Comparison of ENCODE assay signal across 1 cellular context in genomic region chr9:7405924-7406604, GRCh38.
TF ChIP-seq lines count a peak whose summit lies in the region.

No MANE protein-coding gene starts in this region.

TF ChIP-seq in H1, 55 proteins besides CTCF, POLR2A, EP300 and RAD21:
- TF ChIP-seq, protein P1, sequence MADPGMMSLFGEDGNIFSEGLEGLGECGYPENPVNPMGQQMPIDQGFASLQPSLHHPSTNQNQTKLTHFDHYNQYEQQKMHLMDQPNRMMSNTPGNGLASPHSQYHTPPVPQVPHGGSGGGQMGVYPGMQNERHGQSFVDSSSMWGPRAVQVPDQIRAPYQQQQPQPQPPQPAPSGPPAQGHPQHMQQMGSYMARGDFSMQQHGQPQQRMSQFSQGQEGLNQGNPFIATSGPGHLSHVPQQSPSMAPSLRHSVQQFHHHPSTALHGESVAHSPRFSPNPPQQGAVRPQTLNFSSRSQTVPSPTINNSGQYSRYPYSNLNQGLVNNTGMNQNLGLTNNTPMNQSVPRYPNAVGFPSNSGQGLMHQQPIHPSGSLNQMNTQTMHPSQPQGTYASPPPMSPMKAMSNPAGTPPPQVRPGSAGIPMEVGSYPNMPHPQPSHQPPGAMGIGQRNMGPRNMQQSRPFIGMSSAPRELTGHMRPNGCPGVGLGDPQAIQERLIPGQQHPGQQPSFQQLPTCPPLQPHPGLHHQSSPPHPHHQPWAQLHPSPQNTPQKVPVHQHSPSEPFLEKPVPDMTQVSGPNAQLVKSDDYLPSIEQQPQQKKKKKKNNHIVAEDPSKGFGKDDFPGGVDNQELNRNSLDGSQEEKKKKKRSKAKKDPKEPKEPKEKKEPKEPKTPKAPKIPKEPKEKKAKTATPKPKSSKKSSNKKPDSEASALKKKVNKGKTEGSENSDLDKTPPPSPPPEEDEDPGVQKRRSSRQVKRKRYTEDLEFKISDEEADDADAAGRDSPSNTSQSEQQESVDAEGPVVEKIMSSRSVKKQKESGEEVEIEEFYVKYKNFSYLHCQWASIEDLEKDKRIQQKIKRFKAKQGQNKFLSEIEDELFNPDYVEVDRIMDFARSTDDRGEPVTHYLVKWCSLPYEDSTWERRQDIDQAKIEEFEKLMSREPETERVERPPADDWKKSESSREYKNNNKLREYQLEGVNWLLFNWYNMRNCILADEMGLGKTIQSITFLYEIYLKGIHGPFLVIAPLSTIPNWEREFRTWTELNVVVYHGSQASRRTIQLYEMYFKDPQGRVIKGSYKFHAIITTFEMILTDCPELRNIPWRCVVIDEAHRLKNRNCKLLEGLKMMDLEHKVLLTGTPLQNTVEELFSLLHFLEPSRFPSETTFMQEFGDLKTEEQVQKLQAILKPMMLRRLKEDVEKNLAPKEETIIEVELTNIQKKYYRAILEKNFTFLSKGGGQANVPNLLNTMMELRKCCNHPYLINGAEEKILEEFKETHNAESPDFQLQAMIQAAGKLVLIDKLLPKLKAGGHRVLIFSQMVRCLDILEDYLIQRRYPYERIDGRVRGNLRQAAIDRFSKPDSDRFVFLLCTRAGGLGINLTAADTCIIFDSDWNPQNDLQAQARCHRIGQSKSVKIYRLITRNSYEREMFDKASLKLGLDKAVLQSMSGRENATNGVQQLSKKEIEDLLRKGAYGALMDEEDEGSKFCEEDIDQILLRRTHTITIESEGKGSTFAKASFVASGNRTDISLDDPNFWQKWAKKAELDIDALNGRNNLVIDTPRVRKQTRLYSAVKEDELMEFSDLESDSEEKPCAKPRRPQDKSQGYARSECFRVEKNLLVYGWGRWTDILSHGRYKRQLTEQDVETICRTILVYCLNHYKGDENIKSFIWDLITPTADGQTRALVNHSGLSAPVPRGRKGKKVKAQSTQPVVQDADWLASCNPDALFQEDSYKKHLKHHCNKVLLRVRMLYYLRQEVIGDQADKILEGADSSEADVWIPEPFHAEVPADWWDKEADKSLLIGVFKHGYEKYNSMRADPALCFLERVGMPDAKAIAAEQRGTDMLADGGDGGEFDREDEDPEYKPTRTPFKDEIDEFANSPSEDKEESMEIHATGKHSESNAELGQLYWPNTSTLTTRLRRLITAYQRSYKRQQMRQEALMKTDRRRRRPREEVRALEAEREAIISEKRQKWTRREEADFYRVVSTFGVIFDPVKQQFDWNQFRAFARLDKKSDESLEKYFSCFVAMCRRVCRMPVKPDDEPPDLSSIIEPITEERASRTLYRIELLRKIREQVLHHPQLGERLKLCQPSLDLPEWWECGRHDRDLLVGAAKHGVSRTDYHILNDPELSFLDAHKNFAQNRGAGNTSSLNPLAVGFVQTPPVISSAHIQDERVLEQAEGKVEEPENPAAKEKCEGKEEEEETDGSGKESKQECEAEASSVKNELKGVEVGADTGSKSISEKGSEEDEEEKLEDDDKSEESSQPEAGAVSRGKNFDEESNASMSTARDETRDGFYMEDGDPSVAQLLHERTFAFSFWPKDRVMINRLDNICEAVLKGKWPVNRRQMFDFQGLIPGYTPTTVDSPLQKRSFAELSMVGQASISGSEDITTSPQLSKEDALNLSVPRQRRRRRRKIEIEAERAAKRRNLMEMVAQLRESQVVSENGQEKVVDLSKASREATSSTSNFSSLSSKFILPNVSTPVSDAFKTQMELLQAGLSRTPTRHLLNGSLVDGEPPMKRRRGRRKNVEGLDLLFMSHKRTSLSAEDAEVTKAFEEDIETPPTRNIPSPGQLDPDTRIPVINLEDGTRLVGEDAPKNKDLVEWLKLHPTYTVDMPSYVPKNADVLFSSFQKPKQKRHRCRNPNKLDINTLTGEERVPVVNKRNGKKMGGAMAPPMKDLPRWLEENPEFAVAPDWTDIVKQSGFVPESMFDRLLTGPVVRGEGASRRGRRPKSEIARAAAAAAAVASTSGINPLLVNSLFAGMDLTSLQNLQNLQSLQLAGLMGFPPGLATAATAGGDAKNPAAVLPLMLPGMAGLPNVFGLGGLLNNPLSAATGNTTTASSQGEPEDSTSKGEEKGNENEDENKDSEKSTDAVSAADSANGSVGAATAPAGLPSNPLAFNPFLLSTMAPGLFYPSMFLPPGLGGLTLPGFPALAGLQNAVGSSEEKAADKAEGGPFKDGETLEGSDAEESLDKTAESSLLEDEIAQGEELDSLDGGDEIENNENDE (IDR thresholded peaks at IDR 0.05; ENCODE audit: insufficient replicate concordance, low read length), result no peak
- TF ChIP-seq KDM1A (IDR thresholded peaks at IDR 0.05; ENCODE audit: borderline replicate concordance, low read length), result no peak
- TF ChIP-seq CREB1 (IDR thresholded peaks at IDR 0.05), result no peak
- no peak for TF ChIP-seq KDM5A (IDR thresholded peaks at IDR 0.05; ENCODE audit: low read length)
- TF ChIP-seq GABPA (IDR thresholded peaks at IDR 0.05; ENCODE audit: borderline replicate concordance, insufficient read depth, low read length), result no peak
- no peak for TF ChIP-seq MAFK (IDR thresholded peaks at IDR 0.05; ENCODE audit: low read depth, low read length)
